Comparison of ENCODE assay signal across 19 cellular contexts in genomic region chr13:108363651-108364050, GRCh38.
"Had no signal": no experiment of that assay in that cellular context is flagged by ENCODE, and none has a peak within 500 bp of the region (broad histone marks: within the 10 kb centered on the region; RNA-seq: fewer than 3 reads in every experiment).

No MANE protein-coding gene starts in this region.

- H3K9me3 ChIP-seq: esophagus squamous epithelium, gastroesophageal sphincter, spleen, stomach, thoracic aorta, transverse colon had no signal

- DNase-seq: dermis blood vessel endothelial cell; esophagus squamous epithelium; foreskin fibroblast; glutamatergic neuron; islet precursor cell; mammary epithelial cell; naive thymus-derived CD8-positive, alpha-beta T cell; posterior cingulate gyrus; spleen; stimulated activated CD4-positive, alpha-beta T cell treated with anti-CD3 and anti-CD28 coated beads, Interleukin-2, amount 100 ng/mL, for 24 hours; stimulated activated CD4-positive, alpha-beta T cell treated with anti-CD3 and anti-CD28 coated beads, Interleukin-4, amount 100 ng/mL, for 4 hours; stimulated activated naive CD4-positive, alpha-beta T cell; stomach; substantia nigra; transverse colon had no signal

- H3K4me1 ChIP-seq: esophagus squamous epithelium, gastroesophageal sphincter, spleen, stomach, transverse colon had no signal

- H3K4me3 ChIP-seq: esophagus squamous epithelium, gastroesophageal sphincter, spleen, stomach, thoracic aorta, transverse colon had no signal

- H3K27me3 ChIP-seq: esophagus squamous epithelium, transverse colon had no signal

- H3K27ac ChIP-seq: esophagus squamous epithelium, gastroesophageal sphincter, spleen, stomach, thoracic aorta, transverse colon had no signal

- ATAC-seq: gastroesophageal sphincter; left lobe of liver; naive thymus-derived CD8-positive, alpha-beta T cell; sciatic nerve had no signal

- H3K36me3 ChIP-seq: esophagus squamous epithelium, gastroesophageal sphincter, spleen, stomach, thoracic aorta, transverse colon had no signal
